16 cellular contexts compared by ENCODE assay signal in the genomic region with DNA sequence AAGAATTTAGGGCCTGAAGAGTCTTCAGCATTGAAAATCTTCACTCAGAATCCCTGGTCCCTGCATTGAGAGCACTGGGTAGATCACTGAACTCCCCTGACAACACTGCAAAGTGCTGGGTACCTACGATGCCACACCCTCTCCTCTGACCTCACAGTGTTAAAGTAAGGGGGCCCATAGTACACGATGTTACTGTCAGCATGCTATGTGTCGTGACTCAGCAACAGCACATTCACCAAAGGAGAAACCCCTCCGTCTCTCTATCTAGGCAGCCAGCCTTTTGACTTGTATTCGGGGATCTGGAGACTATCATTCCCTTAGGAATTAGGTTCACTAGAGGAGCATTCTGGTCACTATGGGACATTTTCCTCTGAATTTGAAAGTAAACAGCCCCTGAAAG.
"Had no signal": no experiment of that assay in that cellular context is flagged by ENCODE, and none has a peak within 500 bp of the region (broad histone marks: within the 10 kb centered on the region; RNA-seq: fewer than 3 reads in every experiment).

No MANE protein-coding gene starts in this region.

- H3K9me3 ChIP-seq: adrenal gland, body of pancreas, left lung, ovary, thyroid gland had no signal

- H3K4me3 Mint-ChIP-seq: activated B cell treated with CpG ODN at 0.5 μM for 24 hours; activated naive CD4-positive, alpha-beta T cell treated with anti-CD3 and anti-CD28 coated beads for 36 hours; activated T-helper 1 cell treated with anti-CD3 and anti-CD28 coated beads, Interleukin-12 subunit alpha, Interleukin-12 subunit beta, Interleukin-2, Interleukin-4 antibody, amounts not matched to agents 30 ng/mL and 10 ng/mL and 1 ng/mL, durations not matched to agents 14 hours and 24 hours and 36 hours; neural crest cell had no signal

- H3K4me3 ChIP-seq: adrenal gland, body of pancreas, dorsolateral prefrontal cortex, left lung, ovary, skin epidermis, thyroid gland had no signal

- H3K27ac ChIP-seq: adrenal gland, body of pancreas, left lung, ovary, skin epidermis, thyroid gland had no signal

- DNase-seq: activated B cell treated with CpG ODN at 0.5 μM for 24 hours; activated CD4-positive, alpha-beta T cell treated with anti-CD3 and anti-CD28 coated beads, Interleukin-2, amount 50 U/mL, for 1 hour; activated naive CD4-positive, alpha-beta T cell treated with anti-CD3 and anti-CD28 coated beads for 36 hours; body of pancreas; cerebellar nuclear complex; foreskin fibroblast; left lung; ovary; thyroid gland had no signal

- H3K4me1 ChIP-seq: adrenal gland, body of pancreas, left lung had no signal

- ATAC-seq: body of pancreas, esophagus mucosa, left lung, SK-N-SH treated with all-trans-retinoic acid at 6 μM for 48 hours had no signal

- H3K27me3 Mint-ChIP-seq: activated B cell treated with CpG ODN at 0.5 μM for 24 hours had no signal

- H3K27me3 ChIP-seq: adrenal gland, body of pancreas, dorsolateral prefrontal cortex, left lung, ovary, thyroid gland had no signal

- H3K9me3 Mint-ChIP-seq: activated B cell treated with CpG ODN at 0.5 μM for 24 hours; activated naive CD4-positive, alpha-beta T cell treated with anti-CD3 and anti-CD28 coated beads for 36 hours; activated T-helper 1 cell treated with anti-CD3 and anti-CD28 coated beads, Interleukin-12 subunit alpha, Interleukin-12 subunit beta, Interleukin-2, Interleukin-4 antibody, amounts not matched to agents 30 ng/mL and 10 ng/mL and 1 ng/mL, durations not matched to agents 14 hours and 24 hours and 36 hours; neural crest cell had no signal

- H3K36me3 ChIP-seq: ovary had no signal

- H3K27ac Mint-ChIP-seq: activated B cell treated with CpG ODN at 0.5 μM for 24 hours; activated naive CD4-positive, alpha-beta T cell treated with anti-CD3 and anti-CD28 coated beads for 36 hours; activated T-helper 1 cell treated with anti-CD3 and anti-CD28 coated beads, Interleukin-12 subunit alpha, Interleukin-12 subunit beta, Interleukin-2, Interleukin-4 antibody, amounts not matched to agents 30 ng/mL and 10 ng/mL and 1 ng/mL, durations not matched to agents 14 hours and 24 hours and 36 hours had no signal

- H3K4me1 Mint-ChIP-seq: activated B cell treated with CpG ODN at 0.5 μM for 24 hours, neural crest cell had no signal
